Comparison of ENCODE assay signal across 27 cellular contexts in genomic region chr20:61478611-61479305, GRCh38.
"Had no signal": no experiment of that assay in that cellular context is flagged by ENCODE, and none has a peak within 500 bp of the region (broad histone marks: within the 10 kb centered on the region; RNA-seq: fewer than 3 reads in every experiment).

No MANE protein-coding gene starts in this region.

- H3K4me3 Mint-ChIP-seq: immature natural killer cell; mesothelial cell of epicardium; naive thymus-derived CD4-positive, alpha-beta T cell; natural killer cell treated with Interleukin-12 subunit alpha and Interleukin-12 subunit beta and Interleukin-15 and Interleukin-18, amount 100 ng/mL, for 72 hours; stimulated activated memory B cell treated with anti-CD40 and anti-IgM and Interleukin-4, amounts not matched to agents 10 μg/mL and 1 μg/mL and 100 μg/mL, for 72 hours; stimulated activated naive CD8-positive, alpha-beta T cell treated with anti-CD3 and anti-CD28 coated beads, Interleukin-15, amount 100 ng/mL, for 72 hours; type B pancreatic cell had no signal

- H3K36me3 ChIP-seq: left lung, ovary, right atrium auricular region, right lobe of liver, tibial nerve, vagina had no signal

- H3K27me3 ChIP-seq: ovary, right atrium auricular region, right lobe of liver, tibial nerve, vagina had no signal

- H3K4me1 Mint-ChIP-seq: immature natural killer cell; mesothelial cell of epicardium; naive thymus-derived CD4-positive, alpha-beta T cell; stimulated activated memory B cell treated with anti-CD40 and anti-IgM and Interleukin-4, amounts not matched to agents 10 μg/mL and 1 μg/mL and 100 μg/mL, for 72 hours; stimulated activated naive CD8-positive, alpha-beta T cell treated with anti-CD3 and anti-CD28 coated beads, Interleukin-15, amount 100 ng/mL, for 72 hours had no signal

- H3K9me3 Mint-ChIP-seq: natural killer cell treated with Interleukin-12 subunit alpha and Interleukin-12 subunit beta and Interleukin-15 and Interleukin-18, amount 100 ng/mL, for 72 hours had no signal

- H3K27ac ChIP-seq: left lung, ovary, right atrium auricular region, right lobe of liver, tibial nerve, vagina had no signal

- H3K9me3 ChIP-seq: ovary, right atrium auricular region, right lobe of liver, vagina had no signal

- H3K4me1 ChIP-seq: left lung, right atrium auricular region, right lobe of liver, tibial nerve, vagina had no signal

- H3K4me3 ChIP-seq: left lung, lung, ovary, right atrium auricular region, right lobe of liver, smooth muscle cell, tibial nerve, vagina had no signal

- ATAC-seq: left colon; left lung; naive thymus-derived CD4-positive, alpha-beta T cell; natural killer cell treated with Interleukin-12 subunit alpha and Interleukin-12 subunit beta and Interleukin-15 and Interleukin-18, amount 100 ng/mL, for 72 hours; right lobe of liver; stimulated activated memory B cell treated with anti-CD40 and anti-IgM and Interleukin-4, amounts not matched to agents 10 μg/mL and 1 μg/mL and 100 μg/mL, for 72 hours; stimulated activated naive CD8-positive, alpha-beta T cell treated with anti-CD3 and anti-CD28 coated beads, Interleukin-15, amount 100 ng/mL, for 72 hours had no signal

- H3K36me3 Mint-ChIP-seq: immature natural killer cell; mesothelial cell of epicardium; natural killer cell treated with Interleukin-12 subunit alpha and Interleukin-12 subunit beta and Interleukin-15 and Interleukin-18, amount 100 ng/mL, for 72 hours; stimulated activated memory B cell treated with anti-CD40 and anti-IgM and Interleukin-4, amounts not matched to agents 10 μg/mL and 1 μg/mL and 100 μg/mL, for 72 hours; type B pancreatic cell had no signal

- H3K4me2 ChIP-seq: smooth muscle cell had no signal

- FAIRE-seq: islet of Langerhans, kidney had no signal

- H3K27ac Mint-ChIP-seq: immature natural killer cell; mesothelial cell of epicardium; naive thymus-derived CD4-positive, alpha-beta T cell; natural killer cell treated with Interleukin-12 subunit alpha and Interleukin-12 subunit beta and Interleukin-15 and Interleukin-18, amount 100 ng/mL, for 72 hours; progenitor cell of endocrine pancreas; stimulated activated memory B cell treated with anti-CD40 and anti-IgM and Interleukin-4, amounts not matched to agents 10 μg/mL and 1 μg/mL and 100 μg/mL, for 72 hours; stimulated activated naive CD8-positive, alpha-beta T cell treated with anti-CD3 and anti-CD28 coated beads, Interleukin-15, amount 100 ng/mL, for 72 hours; type B pancreatic cell had no signal

- DNase-seq: hypothalamus; immature natural killer cell; kidney; left colon; left lung; mesendoderm; naive thymus-derived CD4-positive, alpha-beta T cell; ovary; right lobe of liver; stimulated activated CD4-positive, alpha-beta T cell treated with anti-CD3 and anti-CD28 coated beads, Interleukin-1b, Interleukin-23, amount 100 ng/mL, for 48 hours; stimulated activated CD4-positive, alpha-beta T cell treated with anti-CD3 and anti-CD28 coated beads, Interleukin-2, amount 100 ng/mL, for 48 hours; stimulated activated CD4-positive, alpha-beta T cell treated with anti-CD3 and anti-CD28 coated beads, Interleukin-4, amount 100 ng/mL, for 4 hours; stimulated activated CD8-positive, alpha-beta memory T cell treated with anti-CD3 and anti-CD28 coated beads, Interleukin-4, amount 100 ng/mL, for 48 hours; stimulated activated naive CD4-positive, alpha-beta T cell treated with Interleukin-2 at 50 U/mL for 16 hours; stimulated activated naive CD8-positive, alpha-beta T cell treated with anti-CD3 and anti-CD28 coated beads, Interleukin-15, amount 100 ng/mL, for 72 hours; substantia nigra had no signal
